In genomic region chr16:73997340-73997711, GRCh38 we compare ENCODE assay signal across 32 cellular contexts.
"Had no signal": no experiment of that assay in that cellular context is flagged by ENCODE, and none has a peak within 500 bp of the region (broad histone marks: within the 10 kb centered on the region; RNA-seq: fewer than 3 reads in every experiment).

No MANE protein-coding gene starts in this region.

- H3K27ac ChIP-seq: ascending aorta, cardiac muscle cell, esophagus muscularis mucosa, foreskin keratinocyte, gastrocnemius medialis, WERI-Rb-1 had no signal

- H3K4me3 ChIP-seq: ascending aorta, breast epithelium, cardiac muscle cell, esophagus muscularis mucosa, gastrocnemius medialis had no signal

- H3K4me3 Mint-ChIP-seq: activated B cell treated with CpG ODN at 0.5 μM for 24 hours; activated CD8-positive, alpha-beta T cell treated with anti-CD3 and anti-CD28 coated beads for 36 hours; activated naive CD4-positive, alpha-beta T cell treated with anti-CD3 and anti-CD28 coated beads for 36 hours; activated naive CD8-positive, alpha-beta T cell treated with anti-CD3 and anti-CD28 coated beads, Interleukin-2, amount 10 ng/mL, durations not matched to agents 7 days and 5 days; activated T-cell treated with anti-CD3 and anti-CD28 coated beads, Interleukin-2, amount 50 U/mL, for 4 hours; activated T-helper 17 cell treated with anti-CD3 and anti-CD28 coated beads, Interleukin-2, amount 50 U/mL, for 72 hours; effector memory CD8-positive, alpha-beta T cell; T-helper 17 cell; T-helper 2 cell treated with Interferon-gamma antibody and Interleukin-4, amounts not matched to agents 5 μg/mL and 100 μg/mL, for 36 hours had no signal

- H3K27ac Mint-ChIP-seq: activated B cell treated with CpG ODN at 0.5 μM for 24 hours; activated CD8-positive, alpha-beta T cell treated with anti-CD3 and anti-CD28 coated beads for 36 hours; activated naive CD4-positive, alpha-beta T cell treated with anti-CD3 and anti-CD28 coated beads for 36 hours; activated naive CD4-positive, alpha-beta T cell treated with anti-CD3 and anti-CD28 coated beads, Interleukin-2, amount 50 U/mL, for 72 hours; activated naive CD8-positive, alpha-beta T cell treated with anti-CD3 and anti-CD28 coated beads, Interleukin-2, amount 10 ng/mL, durations not matched to agents 7 days and 5 days; activated T-helper 17 cell treated with anti-CD3 and anti-CD28 coated beads, Interleukin-2, amount 50 U/mL, for 72 hours; effector memory CD8-positive, alpha-beta T cell; T-helper 17 cell; T-helper 2 cell treated with Interferon-gamma antibody and Interleukin-4, amounts not matched to agents 5 μg/mL and 100 μg/mL, for 36 hours had no signal

- H3K4me1 Mint-ChIP-seq: activated B cell treated with CpG ODN at 0.5 μM for 24 hours; activated naive CD8-positive, alpha-beta T cell treated with anti-CD3 and anti-CD28 coated beads, Interleukin-2, amount 10 ng/mL, durations not matched to agents 7 days and 5 days; activated T-helper 17 cell treated with anti-CD3 and anti-CD28 coated beads, Interleukin-2, amount 50 U/mL, for 72 hours; T-helper 17 cell had no signal

- ATAC-seq: activated CD4-positive, CD25-positive, alpha-beta regulatory T cell treated with anti-CD3 and anti-CD28 coated beads, Interleukin-2, amount 50 U/mL, for 24 hours; activated CD8-positive, alpha-beta T cell treated with anti-CD3 and anti-CD28 coated beads for 36 hours; activated naive CD4-positive, alpha-beta T cell treated with anti-CD3 and anti-CD28 coated beads, Interleukin-2, amount 50 U/mL, for 72 hours; activated T-cell treated with anti-CD3 and anti-CD28 coated beads, Interleukin-2, amount 50 U/mL, for 4 hours; activated T-helper 17 cell treated with anti-CD3 and anti-CD28 coated beads, Interleukin-2, amount 50 U/mL, for 72 hours; effector memory CD8-positive, alpha-beta T cell; foreskin keratinocyte; gastrocnemius medialis; T-helper 17 cell had no signal

- H3K27me3 Mint-ChIP-seq: activated B cell treated with CpG ODN at 0.5 μM for 24 hours; activated CD8-positive, alpha-beta T cell treated with anti-CD3 and anti-CD28 coated beads for 36 hours; activated T-helper 17 cell treated with anti-CD3 and anti-CD28 coated beads, Interleukin-2, amount 50 U/mL, for 72 hours; effector memory CD8-positive, alpha-beta T cell; T-helper 17 cell had no signal

- H3K9me3 Mint-ChIP-seq: activated naive CD8-positive, alpha-beta T cell treated with anti-CD3 and anti-CD28 coated beads, Interleukin-2, amount 10 ng/mL, durations not matched to agents 7 days and 5 days; activated T-helper 17 cell treated with anti-CD3 and anti-CD28 coated beads, Interleukin-2, amount 50 U/mL, for 72 hours; T-helper 2 cell treated with Interferon-gamma antibody and Interleukin-4, amounts not matched to agents 5 μg/mL and 100 μg/mL, for 36 hours had no signal

- H3K9me3 ChIP-seq: ascending aorta, esophagus muscularis mucosa, gastrocnemius medialis had no signal

- H3K27me3 ChIP-seq: ascending aorta, breast epithelium, cardiac muscle cell, esophagus muscularis mucosa, foreskin keratinocyte, gastrocnemius medialis had no signal

- H3K36me3 ChIP-seq: ascending aorta, breast epithelium, cardiac muscle cell, esophagus muscularis mucosa, gastrocnemius medialis, WERI-Rb-1 had no signal

- H3K4me1 ChIP-seq: ascending aorta, breast epithelium, esophagus muscularis mucosa, foreskin keratinocyte, gastrocnemius medialis had no signal

- H3K36me3 Mint-ChIP-seq: activated naive CD4-positive, alpha-beta T cell treated with anti-CD3 and anti-CD28 coated beads, Interleukin-2, amount 50 U/mL, for 72 hours; activated naive CD8-positive, alpha-beta T cell treated with anti-CD3 and anti-CD28 coated beads, Interleukin-2, amount 10 ng/mL, durations not matched to agents 7 days and 5 days; brain had no signal

- DNase-seq: activated B cell treated with CpG ODN at 0.5 μM for 24 hours; activated CD4-positive, alpha-beta T cell treated with anti-CD3 and anti-CD28 coated beads for 48 hours; activated CD4-positive, alpha-beta T cell treated with anti-CD3 and anti-CD28 coated beads, Interleukin-2, amount 50 U/mL, for 1 hour; activated CD4-positive, alpha-beta T cell treated with anti-CD3 and anti-CD28 coated beads, Interleukin-2, amount 50 U/mL, for 48 hours; activated CD8-positive, alpha-beta memory T cell treated with anti-CD3 and anti-CD28 coated beads for 24 hours; activated CD8-positive, alpha-beta T cell treated with anti-CD3 and anti-CD28 coated beads for 36 hours; activated effector memory CD4-positive, alpha-beta T cell treated with Interleukin-2 at 50 U/mL for 16 hours; activated naive CD4-positive, alpha-beta T cell treated with anti-CD3 and anti-CD28 coated beads for 36 hours; activated naive CD8-positive, alpha-beta T cell treated with anti-CD3 and anti-CD28 coated beads, Interleukin-2, amount 10 ng/mL, durations not matched to agents 7 days and 5 days; activated T-cell treated with anti-CD3 and anti-CD28 coated beads, Interleukin-2, amount 50 U/mL, for 4 hours; central memory CD4-positive, alpha-beta T cell; cortex of kidney; dermis blood vessel endothelial cell; effector CD4-positive, alpha-beta T cell; effector memory CD8-positive, alpha-beta T cell; erythroblast; foreskin keratinocyte; gastrocnemius medialis; glutamatergic neuron; T-helper 1 cell; T-helper 17 cell; T1000; WERI-Rb-1 had no signal
